29 cellular contexts compared by ENCODE assay signal in genomic region chr11:92190535-92191206, GRCh38. TPM values are rescaled to one million over a fixed set of nuclear protein-coding genes. Genes with fewer than 3 reads are reported as not detected.
"Had no signal": no experiment of that assay in that cellular context is flagged by ENCODE, and none has a peak within 500 bp of the region (broad histone marks: within the 10 kb centered on the region; RNA-seq: fewer than 3 reads in every experiment).

No MANE protein-coding gene starts in this region.

- H3K9me3 ChIP-seq: body of pancreas, colonic mucosa had no signal

- H3K9me3 Mint-ChIP-seq: activated T-helper 17 cell treated with anti-CD3 and anti-CD28 coated beads, Interleukin-2, amount 50 U/mL, for 72 hours; dendritic cell treated with granulocyte-macrophage colony-stimulating factor and Interleukin-4, amounts not matched to agents 40 ng/mL and 50 ng/mL, for 4 days; endodermal cell; T-helper 2 cell treated with Interferon-gamma antibody and Interleukin-4, amounts not matched to agents 5 μg/mL and 100 μg/mL, for 36 hours had no signal

- H3K27ac ChIP-seq: body of pancreas, colonic mucosa, dorsolateral prefrontal cortex, VCaP had no signal

- H3K4me1 ChIP-seq: body of pancreas, colonic mucosa had no signal

- H3K36me3 ChIP-seq: colonic mucosa had no signal

- H3K27ac Mint-ChIP-seq: activated B cell treated with CpG ODN at 0.5 μM for 24 hours; activated CD8-positive, alpha-beta T cell treated with anti-CD3 and anti-CD28 coated beads for 36 hours; activated naive CD8-positive, alpha-beta T cell; activated T-helper 17 cell treated with anti-CD3 and anti-CD28 coated beads, Interleukin-2, amount 50 U/mL, for 72 hours; dendritic cell treated with granulocyte-macrophage colony-stimulating factor and Interleukin-4, amounts not matched to agents 40 ng/mL and 50 ng/mL, for 4 days; endodermal cell; T-helper 17 cell; T-helper 2 cell treated with Interferon-gamma antibody and Interleukin-4, amounts not matched to agents 5 μg/mL and 100 μg/mL, for 36 hours had no signal

- H3K4me1 Mint-ChIP-seq: activated B cell treated with CpG ODN at 0.5 μM for 24 hours; activated T-helper 17 cell treated with anti-CD3 and anti-CD28 coated beads, Interleukin-2, amount 50 U/mL, for 72 hours; endodermal cell; T-helper 17 cell had no signal

- H3K27me3 Mint-ChIP-seq: activated B cell treated with CpG ODN at 0.5 μM for 24 hours; activated CD8-positive, alpha-beta T cell treated with anti-CD3 and anti-CD28 coated beads for 36 hours; activated naive CD8-positive, alpha-beta T cell; activated T-helper 17 cell treated with anti-CD3 and anti-CD28 coated beads, Interleukin-2, amount 50 U/mL, for 72 hours; dendritic cell treated with granulocyte-macrophage colony-stimulating factor and Interleukin-4, amounts not matched to agents 40 ng/mL and 50 ng/mL, for 4 days; T-helper 17 cell had no signal

- H3K4me3 Mint-ChIP-seq: activated B cell treated with CpG ODN at 0.5 μM for 24 hours; activated CD8-positive, alpha-beta T cell treated with anti-CD3 and anti-CD28 coated beads for 36 hours; activated naive CD8-positive, alpha-beta T cell; activated T-cell treated with anti-CD3 and anti-CD28 coated beads, Interleukin-2, amount 50 U/mL, for 4 hours; activated T-helper 17 cell treated with anti-CD3 and anti-CD28 coated beads, Interleukin-2, amount 50 U/mL, for 72 hours; dendritic cell treated with granulocyte-macrophage colony-stimulating factor and Interleukin-4, amounts not matched to agents 40 ng/mL and 50 ng/mL, for 4 days; endodermal cell; T-helper 17 cell; T-helper 2 cell treated with Interferon-gamma antibody and Interleukin-4, amounts not matched to agents 5 μg/mL and 100 μg/mL, for 36 hours had no signal

- H3K27me3 ChIP-seq: body of pancreas, colonic mucosa, dorsolateral prefrontal cortex had no signal

- H3K4me3 ChIP-seq: body of pancreas, colonic mucosa, dorsolateral prefrontal cortex had no signal

- H3K36me3 Mint-ChIP-seq: activated naive CD8-positive, alpha-beta T cell had no signal

- DNase-seq: activated B cell treated with CpG ODN at 0.5 μM for 24 hours; activated CD4-positive, alpha-beta T cell treated with anti-CD3 and anti-CD28 coated beads for 48 hours; activated CD4-positive, alpha-beta T cell treated with anti-CD3 and anti-CD28 coated beads, Interleukin-2, amount 50 U/mL, for 1 hour; activated CD4-positive, alpha-beta T cell treated with anti-CD3 and anti-CD28 coated beads, Interleukin-2, amount 50 U/mL, for 48 hours; activated CD8-positive, alpha-beta memory T cell treated with anti-CD3 and anti-CD28 coated beads for 24 hours; activated CD8-positive, alpha-beta T cell treated with anti-CD3 and anti-CD28 coated beads for 36 hours; activated effector memory CD4-positive, alpha-beta T cell treated with Interleukin-2 at 50 U/mL for 16 hours; activated gamma-delta T cell treated with Interleukin-2 at 50 U/mL for 16 hours; activated naive CD4-positive, alpha-beta T cell treated with anti-CD3 and anti-CD28 coated beads, Interleukin-2, amount 50 U/mL, for 16 hours; activated naive CD4-positive, alpha-beta T cell treated with Interleukin-2 at 50 U/mL for 16 hours; activated T-cell treated with anti-CD3 and anti-CD28 coated beads, Interleukin-2, amount 50 U/mL, for 4 hours; amygdala; aorta; body of pancreas; central memory CD4-positive, alpha-beta T cell; cerebellar nuclear complex; colonic mucosa; dorsolateral prefrontal cortex; effector memory CD4-positive, alpha-beta T cell; endodermal cell; foreskin fibroblast; head of caudate nucleus; hippocampal formation; T-helper 17 cell had no signal

RNA-seq across cellular contexts. Expression of gene FAT3, which starts 33.9 kb away (rescaled TPM):
- total RNA-seq: activated B cell treated with CpG ODN at 0.5 μM for 24 hours; activated CD8-positive, alpha-beta T cell treated with anti-CD3 and anti-CD28 coated beads for 36 hours; activated T-helper 17 cell treated with anti-CD3 and anti-CD28 coated beads, Interleukin-2, amount 50 U/mL, for 72 hours; T-helper 17 cell had no signal
